Comparison of ENCODE assay signal across 8 cellular contexts in genomic region chr6:408599-409102, GRCh38. TPM values are rescaled to one million over a fixed set of nuclear protein-coding genes. Genes with fewer than 3 reads are reported as not detected.
A peak's percentile ranks its signal among the peaks of the same experiment; 100 is the strongest.
DNase-seq lines count a peak whose midpoint lies in the region; ATAC-seq and TF ChIP-seq lines count a peak whose summit lies in the region.

No MANE protein-coding gene starts in this region.

- peak; percentile 84 to 97 (median 92) for ATAC-seq in right lobe of liver

- in situ Hi-C loops in astrocyte of the spinal cord (cut with HindIII; ENCODE audit: low sequenced_read_pairs) = no loop called here

- WGBS in right lobe of liver (ENCODE audit: insufficient coverage, low coverage, low lambda C conversion rate, missing lambda C conversion rate) = 28% methylated on average over 9 of the region's 9 CpGs

- intact Hi-C loops in right lobe of liver (cut with DNase I) = no loop called here

- no peaks in the 10 kb centered on the region for H3K4me1 ChIP-seq in right lobe of liver

- no peaks in the 10 kb centered on the region for H3K9me3 ChIP-seq in right lobe of liver

- H3K27ac ChIP-seq in right lobe of liver = no peak overlapping the region

- H3K4me3 ChIP-seq in astrocyte of the spinal cord (ENCODE audit: low read depth, low read length) (no peak overlapping the region), right lobe of liver (no peak overlapping the region)

- TF ChIP-seq CTCF in astrocyte of the spinal cord (IDR thresholded peaks at IDR 0.05; ENCODE audit: low read depth, low read length) (peak; percentile 12), right lobe of liver (IDR thresholded peaks at IDR 0.05) (peak in 3 of 4 donors; percentile 30 to 60 (median 36))

- DNase-seq in SHP77 (lab: John Stamatoyannopoulos, UW) (peak; percentile 11 to 35), SHP77 treated with DMSO at 0.1 percent for 48 hours (lab: John Stamatoyannopoulos, UW) (no peak), NCI-H2227 (lab: John Stamatoyannopoulos, UW; ENCODE audit: unreplicated experiment) (peak; percentile 65), astrocyte of the spinal cord (ENCODE audit: low read depth, low spot score) (peak; percentile 37), right lobe of liver (no peak), middle frontal gyrus (ENCODE audit: extremely low spot score, low spot score) (no peak)
- no peak for DNase-seq in stimulated activated naive CD4-positive, alpha-beta T cell treated with Interleukin-2 at 50 U/mL for 16 hours (lab: John Stamatoyannopoulos, UW)
- DNase-seq in activated T-cell treated with anti-CD3 and anti-CD28 coated beads, Interleukin-2, amount 50 U/mL, for 1 hour = no peak

- H3K36me3 ChIP-seq in right lobe of liver = no peaks in the 10 kb centered on the region

- TF ChIP-seq POLR2A in right lobe of liver (IDR thresholded peaks at IDR 0.05) = no peak

- no peaks in the 10 kb centered on the region for H3K27me3 ChIP-seq in right lobe of liver

RNA-seq across cellular contexts. Expression of gene IRF4, which starts 17.1 kb away (rescaled TPM):
- total RNA-seq in right lobe of liver = 1 to 10 TPM in 4 of 6 experiments, under 1 TPM in 2; 0.24 to 5.0 (median 1.6) TPM

Comparison
In these comparisons a context has a peak if more than half of its experiments do, and no peak if none do; other contexts are left out.
1. DNase-seq: peak in SHP77 (2 of 2), NCI-H2227 (single experiment) and astrocyte of the spinal cord (single experiment); none in SHP77 treated with DMSO at 0.1 percent for 48 hours (single experiment), right lobe of liver (0 of 3), stimulated activated naive CD4-positive, alpha-beta T cell treated with Interleukin-2 at 50 U/mL for 16 hours (single experiment), middle frontal gyrus (single experiment) and activated T-cell treated with anti-CD3 and anti-CD28 coated beads, Interleukin-2, amount 50 U/mL, for 1 hour (single experiment).